Comparison of ENCODE assay signal across 8 cellular contexts in the genomic region with DNA sequence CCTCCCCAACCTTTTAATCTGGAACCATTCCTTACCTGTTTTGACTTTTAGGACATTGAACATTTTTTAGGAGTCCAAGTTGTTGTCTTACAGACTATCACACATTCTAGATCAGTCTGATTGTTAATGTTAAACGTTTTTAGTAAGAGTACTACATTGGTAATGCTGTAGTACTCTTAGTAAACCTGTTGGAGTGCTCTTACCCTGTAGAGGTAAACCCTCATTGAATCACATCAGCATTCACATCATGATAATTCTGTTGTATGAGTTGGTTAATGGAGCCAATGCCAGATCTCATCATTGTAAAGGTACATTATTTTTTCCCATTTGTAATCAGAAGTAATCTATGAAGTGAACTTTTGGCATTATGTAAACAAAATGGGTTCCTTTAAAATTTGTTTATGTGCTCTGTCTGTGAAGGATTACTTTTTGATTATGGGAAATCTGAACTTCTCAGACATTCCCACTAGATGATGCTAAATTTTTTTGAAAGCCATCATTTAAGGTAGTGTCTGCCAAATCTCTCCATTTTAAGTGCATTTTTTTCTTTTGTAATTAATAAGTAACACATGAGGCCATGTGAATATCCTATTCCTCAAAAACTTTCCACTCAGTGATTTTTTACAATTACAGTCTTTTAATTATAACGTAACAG. TPM values are rescaled to one million over a fixed set of nuclear protein-coding genes. Genes with fewer than 3 reads are reported as not detected.
DNase-seq lines count a peak whose midpoint lies in the region; ATAC-seq and TF ChIP-seq lines count a peak whose summit lies in the region.

No MANE protein-coding gene starts in this region.

- no peaks in the 10 kb centered on the region for H3K9me3 Mint-ChIP-seq in activated CD4-positive, alpha-beta T cell treated with anti-CD3 and anti-CD28 coated beads for 36 hours (ENCODE audit: low read depth)
- H3K9me3 Mint-ChIP-seq in activated CD4-positive, alpha-beta T cell treated with anti-CD3 and anti-CD28 coated beads, Interleukin-2, amount 10 ng/mL, durations not matched to agents 24 days and 14 days = no peaks in the 10 kb centered on the region
- no peaks in the 10 kb centered on the region for H3K9me3 Mint-ChIP-seq in activated CD8-positive, alpha-beta T cell treated with anti-CD3 and anti-CD28 coated beads, Interleukin-2, amount 10 ng/mL, durations not matched to agents 7 days and 5 days (ENCODE audit: insufficient read depth)
- no peaks in the 10 kb centered on the region for H3K9me3 Mint-ChIP-seq in mesothelial cell of epicardium

- H3K4me3 Mint-ChIP-seq in activated CD4-positive, alpha-beta T cell treated with anti-CD3 and anti-CD28 coated beads for 36 hours = no peak overlapping the region
- H3K4me3 Mint-ChIP-seq in activated CD4-positive, alpha-beta T cell treated with anti-CD3 and anti-CD28 coated beads, Interleukin-2, amount 10 ng/mL, durations not matched to agents 24 days and 14 days = no peak overlapping the region
- H3K4me3 Mint-ChIP-seq in activated CD8-positive, alpha-beta T cell treated with anti-CD3 and anti-CD28 coated beads, Interleukin-2, amount 10 ng/mL, durations not matched to agents 7 days and 5 days = no peak overlapping the region
- H3K4me3 Mint-ChIP-seq in mesothelial cell of epicardium = no peak overlapping the region

- no peak overlapping the region for H3K4me2 ChIP-seq in Loucy (ENCODE audit: low read depth, low read length, poor library complexity, severe bottlenecking)

- ATAC-seq in activated CD4-positive, alpha-beta T cell treated with anti-CD3 and anti-CD28 coated beads for 36 hours = peak; percentile 78
- ATAC-seq in activated CD8-positive, alpha-beta T cell treated with anti-CD3 and anti-CD28 coated beads, Interleukin-2, amount 10 ng/mL, durations not matched to agents 7 days and 5 days = peak; percentile 91

- H3K4me1 ChIP-seq in Loucy (ENCODE audit: insufficient read depth, low read length, poor library complexity, severe bottlenecking) = peaks cover 6% of the 10 kb centered on the region

- H3K9me3 ChIP-seq in Loucy (ENCODE audit: insufficient read depth, low read depth, low read length) = no peaks in the 10 kb centered on the region

- no peaks in the 10 kb centered on the region for H3K79me2 ChIP-seq in Loucy (ENCODE audit: insufficient read depth, low read length)

- peak overlapping the region; percentile 3 for H3K27ac Mint-ChIP-seq in activated CD4-positive, alpha-beta T cell treated with anti-CD3 and anti-CD28 coated beads for 36 hours
- no peak overlapping the region for H3K27ac Mint-ChIP-seq in activated CD4-positive, alpha-beta T cell treated with anti-CD3 and anti-CD28 coated beads, Interleukin-2, amount 10 ng/mL, durations not matched to agents 24 days and 14 days
- no peak overlapping the region for H3K27ac Mint-ChIP-seq in activated CD8-positive, alpha-beta T cell treated with anti-CD3 and anti-CD28 coated beads, Interleukin-2, amount 10 ng/mL, durations not matched to agents 7 days and 5 days
- no peak overlapping the region for H3K27ac Mint-ChIP-seq in mesothelial cell of epicardium

- intact Hi-C loops in activated CD4-positive, alpha-beta T cell treated with anti-CD3 and anti-CD28 coated beads for 36 hours (cut with DNase I, micrococcal nuclease) = loop anchor here (1.0 to 10.0 kb wide), 4 partner anchors 55 to 309 kb away; a partner anchor contains a TSS
- intact Hi-C loops in activated CD4-positive, alpha-beta T cell treated with anti-CD3 and anti-CD28 coated beads, Interleukin-2, amount 10 ng/mL, durations not matched to agents 24 days and 14 days (cut with micrococcal nuclease) = loop anchor here (1.0 to 5.0 kb wide), 4 partner anchors 11 to 238 kb away; no protein-coding TSS in a partner anchor
- intact Hi-C loops in head of caudate nucleus (cut with DNase I) = no loop called here

- H3F3A ChIP-seq in Loucy (ENCODE audit: low read depth) = 0 out of 2 replicates have a peak, but pooled peaks cover 3% of the 10 kb centered on the region

- no peaks in the 10 kb centered on the region for H3K27me3 ChIP-seq in Loucy (ENCODE audit: insufficient read depth, low read length, poor library complexity, severe bottlenecking)
- H3K27me3 ChIP-seq in kidney epithelial cell (ENCODE audit: control insufficient read depth, insufficient read depth, low read length) = no peaks in the 10 kb centered on the region

- no peak for DNase-seq in activated CD4-positive, alpha-beta T cell treated with anti-CD3 and anti-CD28 coated beads for 36 hours
- DNase-seq in activated CD4-positive, alpha-beta T cell treated with anti-CD3 and anti-CD28 coated beads, Interleukin-2, amount 10 ng/mL, durations not matched to agents 24 days and 14 days = no peak
- peak; percentile 77 for DNase-seq in HCEC 1CT
- DNase-seq in activated CD8-positive, alpha-beta T cell treated with anti-CD3 and anti-CD28 coated beads, Interleukin-2, amount 10 ng/mL, durations not matched to agents 7 days and 5 days = no peak
- peak; percentile 16 for DNase-seq in kidney epithelial cell (ENCODE audit: low read depth)
- no peak for DNase-seq in head of caudate nucleus
- no peak for DNase-seq in mesothelial cell of epicardium (ENCODE audit: low spot score in 2 of 2, unreplicated experiment in 2 of 2)

- CTCF ChIA-PET in activated CD4-positive, alpha-beta T cell treated with anti-CD3 and anti-CD28 coated beads for 36 hours (lab: Charles Lee) = interaction anchor here (0.8 to 3.2 kb wide), 6 partner anchors 11 to 238 kb away, joined by 3 to 14 read pairs (median 8); no protein-coding TSS in a partner anchor
- CTCF ChIA-PET in activated CD8-positive, alpha-beta T cell treated with anti-CD3 and anti-CD28 coated beads, Interleukin-2, amount 10 ng/mL, durations not matched to agents 7 days and 5 days (lab: Charles Lee) = no interaction called here

- peaks cover 33% of the 10 kb centered on the region for H3K36me3 Mint-ChIP-seq in activated CD4-positive, alpha-beta T cell treated with anti-CD3 and anti-CD28 coated beads for 36 hours (ENCODE audit: low read depth)
- peaks cover 18% of the 10 kb centered on the region for H3K36me3 Mint-ChIP-seq in activated CD4-positive, alpha-beta T cell treated with anti-CD3 and anti-CD28 coated beads, Interleukin-2, amount 10 ng/mL, durations not matched to agents 24 days and 14 days (ENCODE audit: low read depth)
- peaks cover 21% of the 10 kb centered on the region for H3K36me3 Mint-ChIP-seq in activated CD8-positive, alpha-beta T cell treated with anti-CD3 and anti-CD28 coated beads, Interleukin-2, amount 10 ng/mL, durations not matched to agents 7 days and 5 days (ENCODE audit: low read depth)
- H3K36me3 Mint-ChIP-seq in mesothelial cell of epicardium = peaks cover 5% of the 10 kb centered on the region

- POLR2A ChIA-PET in activated CD4-positive, alpha-beta T cell treated with anti-CD3 and anti-CD28 coated beads for 36 hours (lab: Charles Lee) = no interaction called here
- POLR2A ChIA-PET in activated CD8-positive, alpha-beta T cell treated with anti-CD3 and anti-CD28 coated beads, Interleukin-2, amount 10 ng/mL, durations not matched to agents 7 days and 5 days (lab: Charles Lee) = no interaction called here

- no peaks in the 10 kb centered on the region for H4K20me1 ChIP-seq in Loucy (ENCODE audit: insufficient read depth, low read length, poor library complexity, severe bottlenecking)

- H3K9me2 ChIP-seq in Loucy (replicated peaks; ENCODE audit: low read depth, low read length) = no peaks in the 10 kb centered on the region

- H3K36me3 ChIP-seq in Loucy (ENCODE audit: insufficient read depth, low read length) (peaks cover 35% of the 10 kb centered on the region; the same call in 1 of the 2 replicates), kidney epithelial cell (ENCODE audit: control insufficient read depth, insufficient read depth, low read length) (no peaks in the 10 kb centered on the region)

- peaks cover 35% of the 10 kb centered on the region for H3K4me1 Mint-ChIP-seq in activated CD4-positive, alpha-beta T cell treated with anti-CD3 and anti-CD28 coated beads for 36 hours
- H3K4me1 Mint-ChIP-seq in activated CD4-positive, alpha-beta T cell treated with anti-CD3 and anti-CD28 coated beads, Interleukin-2, amount 10 ng/mL, durations not matched to agents 24 days and 14 days = peaks cover 9% of the 10 kb centered on the region
- peaks cover 4% of the 10 kb centered on the region for H3K4me1 Mint-ChIP-seq in activated CD8-positive, alpha-beta T cell treated with anti-CD3 and anti-CD28 coated beads, Interleukin-2, amount 10 ng/mL, durations not matched to agents 7 days and 5 days (ENCODE audit: low read depth)
- H3K4me1 Mint-ChIP-seq in mesothelial cell of epicardium = no peaks in the 10 kb centered on the region

- H3K4me3 ChIP-seq in Loucy (ENCODE audit: low read length, poor library complexity, severe bottlenecking) = no peak overlapping the region
- H3K4me3 ChIP-seq in kidney epithelial cell (ENCODE audit: low read depth, low read length) = no peak overlapping the region

- H3K27me3 Mint-ChIP-seq in activated CD4-positive, alpha-beta T cell treated with anti-CD3 and anti-CD28 coated beads for 36 hours = no peaks in the 10 kb centered on the region
- H3K27me3 Mint-ChIP-seq in activated CD4-positive, alpha-beta T cell treated with anti-CD3 and anti-CD28 coated beads, Interleukin-2, amount 10 ng/mL, durations not matched to agents 24 days and 14 days = no peaks in the 10 kb centered on the region
- H3K27me3 Mint-ChIP-seq in activated CD8-positive, alpha-beta T cell treated with anti-CD3 and anti-CD28 coated beads, Interleukin-2, amount 10 ng/mL, durations not matched to agents 7 days and 5 days (ENCODE audit: low read depth) = no peaks in the 10 kb centered on the region
- no peaks in the 10 kb centered on the region for H3K27me3 Mint-ChIP-seq in mesothelial cell of epicardium (ENCODE audit: low read depth)

- no peak overlapping the region for H3K9ac ChIP-seq in Loucy (ENCODE audit: low read depth, low read length, poor library complexity, severe bottlenecking)

- peak; percentile 84 for TF ChIP-seq CTCF in Loucy (conservative IDR thresholded peaks at IDR 0.05; ENCODE audit: low read length)
- peak; percentile 64 for TF ChIP-seq CTCF in kidney epithelial cell (IDR thresholded peaks at IDR 0.05; ENCODE audit: insufficient read depth, low read length, poor library complexity, severe bottlenecking)
- TF ChIP-seq CTCF in mesothelial cell of epicardium (IDR thresholded peaks at IDR 0.05; ENCODE audit: unreplicated experiment) = no peak

- no peak overlapping the region for H2AFZ ChIP-seq in Loucy (ENCODE audit: low read length)

RNA-seq across cellular contexts. Expression of a gene that starts 55.2 kb away (rescaled TPM):
- 10 to 100 TPM; 21.7 to 26.2 TPM for total RNA-seq in activated CD4-positive, alpha-beta T cell treated with anti-CD3 and anti-CD28 coated beads for 36 hours
- total RNA-seq in activated CD4-positive, alpha-beta T cell treated with anti-CD3 and anti-CD28 coated beads, Interleukin-2, amount 10 ng/mL, durations not matched to agents 24 days and 14 days = 28.4 TPM in 2 replicates
- total RNA-seq in activated CD8-positive, alpha-beta T cell treated with anti-CD3 and anti-CD28 coated beads, Interleukin-2, amount 10 ng/mL, durations not matched to agents 7 days and 5 days = 10 to 100 TPM; 15.7 to 16.9 TPM
- 14.6 and 16.8 TPM in 2 replicates for total RNA-seq in kidney epithelial cell
- total RNA-seq in mesothelial cell of epicardium = 19.5 to 20.8 TPM (median 20.0 TPM) in 3 replicates

Comparison
In these comparisons a context has a peak if more than half of its experiments do, and no peak if none do; other contexts are left out.
1. DNase-seq: peak in HCEC 1CT (single experiment) and kidney epithelial cell (single experiment); none in activated CD4-positive, alpha-beta T cell treated with anti-CD3 and anti-CD28 coated beads for 36 hours (single experiment), activated CD4-positive, alpha-beta T cell treated with anti-CD3 and anti-CD28 coated beads, Interleukin-2, amount 10 ng/mL, durations not matched to agents 24 days and 14 days (single experiment), activated CD8-positive, alpha-beta T cell treated with anti-CD3 and anti-CD28 coated beads, Interleukin-2, amount 10 ng/mL, durations not matched to agents 7 days and 5 days (single experiment), head of caudate nucleus (0 of 42) and mesothelial cell of epicardium (0 of 2).